ENCODE assay signal across 8 cellular contexts in the genomic region with DNA sequence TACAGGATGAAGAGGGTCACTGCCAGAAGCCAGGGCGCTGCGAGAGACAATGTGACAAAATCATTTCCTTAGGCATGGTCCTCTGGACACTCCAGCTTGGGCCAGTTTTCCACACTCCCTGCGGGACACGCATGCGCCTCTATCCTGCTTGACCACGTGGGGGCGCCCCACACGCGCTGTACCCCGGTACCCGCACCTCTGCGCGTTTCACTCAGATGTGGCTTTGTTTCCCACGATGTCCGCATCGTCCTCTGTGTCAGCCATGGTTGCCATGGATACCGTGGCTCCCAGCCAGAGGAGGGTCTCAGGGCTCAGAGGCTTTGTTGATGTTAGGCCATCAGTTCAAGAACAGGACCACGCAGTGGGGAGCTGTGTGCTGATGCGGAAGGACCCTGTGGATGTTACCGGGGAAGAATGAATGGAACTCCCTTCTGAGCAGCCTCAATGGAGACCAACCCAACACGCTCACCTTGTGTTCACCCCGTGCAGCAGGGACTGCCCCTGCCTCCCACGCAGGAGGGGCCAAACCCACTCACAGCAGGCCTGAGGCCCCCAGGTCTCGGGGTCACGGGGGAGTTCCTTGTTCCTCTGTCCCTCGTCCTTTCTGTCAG.
DNase-seq lines count a peak whose midpoint lies in the region; ATAC-seq, FAIRE-seq and TF ChIP-seq lines count a peak whose summit lies in the region.

No MANE protein-coding gene starts in this region.

- DNase-seq in EH (ENCODE audit: low read depth) (peak; percentile 66), LNCaP clone FGC (ENCODE audit: low read depth) (no peak), T-helper 2 cell (peak in 4 of 5 experiments; percentile 3 to 38 (median 18)), keratinocyte (ENCODE audit: low read depth, low spot score) (no peak)
- DNase-seq in stimulated activated CD4-positive, alpha-beta T cell treated with anti-CD3 and anti-CD28 coated beads, Interleukin-2, amount 100 ng/mL, for 4 hours (ENCODE audit: low read depth), result peak; percentile 22

- peaks cover 25% of the 10 kb centered on the region for H3K4me1 Mint-ChIP-seq in brain

- peak overlapping the region in 2 of 5 experiments; percentile 62 to 67 for H3K27ac Mint-ChIP-seq in brain

- H3K27me3 Mint-ChIP-seq in brain, result peaks cover 17% of the 10 kb centered on the region

- no peaks in the 10 kb centered on the region for H3K9me1 ChIP-seq in keratinocyte (ENCODE audit: control insufficient read depth, extremely low read depth, insufficient read depth, low read length)

- H3K4me3 Mint-ChIP-seq in brain, result peak overlapping the region in 3 of 5 experiments; percentile 56 to 66 (median 65)

- TF ChIP-seq CTCF in LNCaP clone FGC (IDR thresholded peaks at IDR 0.05; ENCODE audit: control insufficient read depth, extremely low read depth, insufficient read depth), result peak; percentile 91
- peak; percentile 66 to 84 for TF ChIP-seq CTCF in brain (conservative IDR thresholded peaks at IDR 0.05)
- peak; percentile 79 to 98 (median 93) for TF ChIP-seq CTCF in keratinocyte (optimal IDR thresholded peaks at IDR 0.05 in 1 of 3, IDR thresholded peaks at IDR 0.05 in 1 of 3, conservative IDR thresholded peaks at IDR 0.05 in 1 of 3; ENCODE audit: extremely low read depth in 1 of 3, insufficient read depth in 2 of 3, low read length in 3 of 3)

- no peaks in the 10 kb centered on the region for H3K36me3 Mint-ChIP-seq in brain

- FAIRE-seq in keratinocyte (lab: Jason Lieb, UNC), result no peak

- no peak overlapping the region for H3K9ac ChIP-seq in keratinocyte (ENCODE audit: control insufficient read depth, extremely low read depth, insufficient read depth, low read length)

- H3K9me3 ChIP-seq in keratinocyte (ENCODE audit: control insufficient read depth, low read depth, low read length), result no peaks in the 10 kb centered on the region

- peaks cover 14% of the 10 kb centered on the region for H3K27me3 ChIP-seq in keratinocyte (ENCODE audit: control insufficient read depth, extremely low read depth, insufficient read depth, low read length)

- H3K4me3 ChIP-seq in LNCaP clone FGC (ENCODE audit: low read depth, low read length) (no peak overlapping the region), keratinocyte (ENCODE audit: control insufficient read depth in 2 of 3, extremely low read depth in 1 of 3, insufficient read depth in 2 of 3, low read depth in 1 of 3, low read length in 3 of 3) (no peak overlapping the region)

- H2AFZ ChIP-seq in keratinocyte (ENCODE audit: control insufficient read depth, low read length), result no peak overlapping the region

- no peak for ATAC-seq in HG03175 (IDR thresholded peaks at IDR 0.05; ENCODE audit: unreplicated experiment)
- no peak for ATAC-seq in HG03108 (IDR thresholded peaks at IDR 0.05; ENCODE audit: unreplicated experiment)

- H3K4me2 ChIP-seq in keratinocyte (ENCODE audit: control insufficient read depth, extremely low read depth, insufficient read depth, low read depth, low read length), result no peak overlapping the region

- H3K4me1 ChIP-seq in keratinocyte (ENCODE audit: control insufficient read depth, extremely low read depth, insufficient read depth, low read length), result no peaks in the 10 kb centered on the region

- no peaks in the 10 kb centered on the region for H3K36me3 ChIP-seq in keratinocyte (ENCODE audit: control insufficient read depth in 2 of 2, extremely low read depth in 1 of 2, insufficient read depth in 2 of 2, low read length in 2 of 2)

- H3K27ac ChIP-seq in keratinocyte (ENCODE audit: control insufficient read depth, insufficient read depth, low read length), result no peak overlapping the region

- no peaks in the 10 kb centered on the region for H3K79me2 ChIP-seq in keratinocyte (ENCODE audit: control insufficient read depth, insufficient read depth, low read length)

- H4K20me1 ChIP-seq in keratinocyte (ENCODE audit: control insufficient read depth, extremely low read depth, insufficient read depth, low read length), result no peaks in the 10 kb centered on the region

- dilution Hi-C loops in keratinocyte (cut with MboI; ENCODE audit: extremely low pct_ligation_motif_present, low sequenced_read_pairs), result no loop called here

- peaks cover 0 to 7% (median 4%) of the 10 kb centered on the region in 5 experiments for H3K9me3 Mint-ChIP-seq in brain

Comparison
In these comparisons a context has a peak if more than half of its experiments do, and no peak if none do; other contexts are left out.
1. DNase-seq: peak in EH (single experiment), T-helper 2 cell (4 of 5) and stimulated activated CD4-positive, alpha-beta T cell treated with anti-CD3 and anti-CD28 coated beads, Interleukin-2, amount 100 ng/mL, for 4 hours (single experiment); none in LNCaP clone FGC (single experiment) and keratinocyte (single experiment).
2. Peak in every context shown above with its lines, with median percentiles within 50 percentile points of each other: CTCF ChIP-seq.